9 cellular contexts compared by ENCODE assay signal in the genomic region with DNA sequence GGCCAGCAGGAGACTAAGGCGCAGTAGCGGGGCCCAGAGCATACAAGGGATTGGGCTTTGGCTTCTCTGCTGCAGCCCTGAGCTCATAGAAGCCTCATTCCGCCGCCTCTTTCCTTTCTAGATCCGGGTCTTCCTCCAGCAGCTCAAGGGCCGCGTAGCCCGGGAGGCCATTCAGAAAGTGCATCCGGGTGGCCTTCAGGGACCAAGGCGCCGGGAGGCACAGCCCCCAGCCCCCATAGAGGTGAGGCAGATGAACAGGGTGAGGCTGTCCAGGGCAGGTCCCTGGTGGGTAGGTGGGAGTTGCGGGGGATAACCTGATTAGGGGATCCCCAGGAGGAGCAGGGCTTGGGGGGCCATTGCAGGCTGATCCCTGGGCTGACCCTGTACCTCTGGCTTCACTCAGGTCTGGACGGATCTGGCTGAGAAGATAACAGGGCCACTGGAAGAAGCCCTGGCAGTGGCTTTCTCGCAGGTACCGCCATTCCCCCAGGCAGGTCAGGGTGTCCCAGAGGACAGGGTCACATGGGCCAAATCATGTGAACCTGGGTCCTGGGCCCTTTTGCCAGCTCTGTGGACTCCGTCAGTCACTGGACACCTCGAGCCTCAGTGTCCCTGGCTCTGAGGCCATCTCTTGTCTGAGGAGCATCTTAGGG. TPM values are rescaled to one million over a fixed set of nuclear protein-coding genes. Genes with fewer than 3 reads are reported as not detected.
A peak's percentile ranks its signal among the peaks of the same experiment; 100 is the strongest.
DNase-seq lines count a peak whose midpoint lies in the region; ATAC-seq, FAIRE-seq and TF ChIP-seq lines count a peak whose summit lies in the region.
"Had no signal": no experiment of that assay in that cellular context is flagged by ENCODE, and none has a peak within 500 bp of the region (broad histone marks: within the 10 kb centered on the region; RNA-seq: fewer than 3 reads in every experiment).

No MANE protein-coding gene starts in this region.

- H3K27ac ChIP-seq in DND-41 (ENCODE audit: low read length) (peak overlapping the region; percentile 75), pancreas (peak overlapping the region; percentile 34 to 79 (median 46))

- DNase-seq in DND-41 (no peak), NT2/D1 (ENCODE audit: low read depth, low spot score) (no peak), pancreas (peak in 2 of 6 donors; percentile 62 to 84), NCI-H1694 treated with DMSO at 0.1 percent for 48 hours (lab: John Stamatoyannopoulos, UW) (no peak), GM13976 (ENCODE audit: low spot score) (no peak)

- in situ Hi-C loops in GM13976 (cut with MboI; ENCODE audit: low sequenced_read_pairs, unreplicated experiment), result no loop called here

- no peak for FAIRE-seq in pancreas (lab: Jason Lieb, UNC)
- FAIRE-seq: endometrium had no signal

- intact Hi-C loops in pancreas (cut with DNase I), result loop anchor here in 2 of 3 donors (5.0 to 10.0 kb wide), 2 partner anchors 67 to 69 kb away; no protein-coding TSS in a partner anchor

- H2AFZ ChIP-seq in DND-41 (ENCODE audit: low read depth, low read length), result peak overlapping the region; percentile 48

- H3K9me3 ChIP-seq in DND-41 (ENCODE audit: insufficient read depth, low read length, severe bottlenecking) (no peaks in the 10 kb centered on the region), NT2/D1 (ENCODE audit: insufficient read depth, low read length) (peaks cover 4% of the 10 kb centered on the region; the same call in 1 of the 2 replicates), endocrine pancreas (ENCODE audit: control insufficient read depth, low read length) (no peaks in the 10 kb centered on the region), pancreas (no peaks in the 10 kb centered on the region)

- H3K4me3 ChIP-seq in DND-41 (ENCODE audit: low read depth in 1 of 2, low read length in 2 of 2), result peak overlapping the region; percentile 25 to 68; a peak in 3 of 4 replicates
- peak overlapping the region; percentile 67 for H3K4me3 ChIP-seq in NT2/D1 (ENCODE audit: insufficient read length, low read depth)
- H3K4me3 ChIP-seq in endocrine pancreas (ENCODE audit: control insufficient read depth, insufficient read depth, low read length), result peak overlapping the region; percentile 61
- H3K4me3 ChIP-seq in pancreas, result peak overlapping the region in 2 of 4 donors; percentile 35 to 40

- peaks cover under 1% of the 10 kb centered on the region for H3K27me3 ChIP-seq in DND-41 (ENCODE audit: insufficient read depth, low read length, poor library complexity)
- H3K27me3 ChIP-seq in NT2/D1 (ENCODE audit: insufficient read depth, insufficient read length), result peaks cover 20% of the 10 kb centered on the region
- H3K27me3 ChIP-seq in endocrine pancreas (ENCODE audit: control insufficient read depth, insufficient read depth, low read length), result no peaks in the 10 kb centered on the region
- H3K27me3 ChIP-seq in pancreas, result no peaks in the 10 kb centered on the region

- peaks cover 27% of the 10 kb centered on the region for H3K36me3 ChIP-seq in DND-41 (ENCODE audit: insufficient read depth, low read length)
- peaks cover 33% of the 10 kb centered on the region for H3K36me3 ChIP-seq in NT2/D1 (ENCODE audit: insufficient read depth, insufficient read length, low read length)
- H3K36me3 ChIP-seq in endocrine pancreas (ENCODE audit: control insufficient read depth, insufficient read depth, low read length), result no peaks in the 10 kb centered on the region
- H3K36me3 ChIP-seq in pancreas, result peaks cover 0 to 6% (median 0%) of the 10 kb centered on the region in 3 donors

- peaks cover 9% of the 10 kb centered on the region for H3K79me2 ChIP-seq in DND-41 (ENCODE audit: insufficient read depth, low read length)

- ATAC-seq in DND-41 (ENCODE audit: insufficient read depth, low read depth) (no peak; the same call in 1 of the 3 replicates), pancreas (no peak), GM21717 (IDR thresholded peaks at IDR 0.05; ENCODE audit: unreplicated experiment) (no peak), HG03280 (IDR thresholded peaks at IDR 0.05; ENCODE audit: unreplicated experiment) (no peak)

- peak overlapping the region; percentile 59 for H3K9ac ChIP-seq in DND-41 (ENCODE audit: low read depth, low read length)
- H3K9ac ChIP-seq in NT2/D1 (ENCODE audit: insufficient read length, low read depth), result peak overlapping the region; percentile 86
- H3K9ac ChIP-seq in endocrine pancreas (ENCODE audit: control insufficient read depth, insufficient read depth, low read length), result peak overlapping the region; percentile 8

- H3K4me2 ChIP-seq in DND-41 (ENCODE audit: insufficient read depth, low read length), result peak overlapping the region; percentile 82

- peaks cover 33% of the 10 kb centered on the region for H4K20me1 ChIP-seq in DND-41 (ENCODE audit: insufficient read depth, low read length)

- 70 to 73% methylated on average over 17 of the region's 17 CpGs for WGBS in pancreas, 2 donors

- TF ChIP-seq CTCF in DND-41 (IDR thresholded peaks at IDR 0.05; ENCODE audit: borderline replicate concordance, extremely low read depth, low read length, poor library complexity, severe bottlenecking), result no peak
- no peak for TF ChIP-seq CTCF in pancreas (IDR thresholded peaks at IDR 0.05)
- no peak for TF ChIP-seq CTCF in GM13976 (IDR thresholded peaks at IDR 0.05; ENCODE audit: borderline replicate concordance, control extremely low read depth, extremely low read depth, insufficient read depth, missing control alignments)

- H3K4me1 ChIP-seq in DND-41 (ENCODE audit: insufficient read depth, low read length) (peaks cover 48% of the 10 kb centered on the region), NT2/D1 (ENCODE audit: insufficient read depth, insufficient read length) (peaks cover 26% of the 10 kb centered on the region), endocrine pancreas (ENCODE audit: control insufficient read depth, insufficient read depth, low read length) (no peaks in the 10 kb centered on the region), pancreas (peaks cover 6 to 22% (median 20%) of the 10 kb centered on the region in 3 donors)

RNA-seq across cellular contexts. Expression of a gene that starts 1.3 kb away (rescaled TPM):
- 10 to 100 TPM in 1 of 6 donors, 1 to 10 TPM in 5; 4.9 to 11.3 (median 6.7) TPM for total RNA-seq in pancreas
- polyA plus RNA-seq in pancreas, result 10 to 100 TPM; 10.6 to 12.0 TPM

RNA-seq across cellular contexts. Expression of a gene that starts 4.5 kb away (rescaled TPM):
- total RNA-seq in pancreas, result 1 to 10 TPM in 4 of 6 donors, under 1 TPM in 2; 0.67 to 5.1 (median 1.5) TPM
- 1 to 10 TPM; 1.7 to 2.3 TPM for polyA plus RNA-seq in pancreas

RNA-seq across cellular contexts. Expression of a gene that starts 6.8 kb away (rescaled TPM):
- 1 to 10 TPM in 1 of 6 donors, under 1 TPM in 4, not detected in 1; 0.16 to 1.1 (median 0.52) TPM for total RNA-seq in pancreas
- 1 to 10 TPM in 1 of 2 donors, not detected in 1; 2.2 TPM for polyA plus RNA-seq in pancreas

RNA-seq across cellular contexts. Expression of a gene that starts 17.8 kb away (rescaled TPM):
- 10 to 100 TPM; 13.9 to 21.0 (median 16.1) TPM for total RNA-seq in pancreas
- 10 to 100 TPM; 21.6 to 45.3 TPM for polyA plus RNA-seq in pancreas

RNA-seq across cellular contexts. Expression of a gene that starts 22.0 kb away (rescaled TPM):
- total RNA-seq in pancreas, result 10 to 100 TPM; 19.8 to 51.4 (median 24.7) TPM
- 10 to 100 TPM; 78.0 to 83.1 TPM for polyA plus RNA-seq in pancreas

Comparison
In these comparisons a context has a peak if more than half of its experiments do, and no peak if none do; other contexts are left out.
1. H3K9ac ChIP-seq: peak in every context shown above with its lines; median percentile 86 in NT2/D1; 59 in DND-41; 8 in endocrine pancreas.